28 cellular contexts compared by ENCODE assay signal in the genomic region with DNA sequence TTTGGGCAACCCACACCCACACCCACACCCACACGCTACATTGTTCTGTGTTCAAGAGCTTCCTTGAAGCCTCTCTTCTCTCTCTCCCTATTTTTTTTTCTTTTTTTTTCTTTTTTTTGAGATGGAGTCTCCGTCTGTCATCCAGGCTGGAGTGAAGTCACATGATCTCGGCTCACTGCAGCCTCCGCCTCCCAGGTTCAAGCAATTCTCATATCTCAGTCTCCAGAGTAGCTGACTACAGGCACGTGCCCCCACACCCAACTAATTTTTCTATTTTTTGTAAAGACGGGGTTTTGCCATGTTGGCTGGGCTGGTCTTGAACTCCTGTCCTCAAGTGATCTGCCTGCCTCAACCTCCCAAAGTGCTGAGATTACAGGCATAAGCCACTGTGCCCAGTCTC.
"Had no signal": no experiment of that assay in that cellular context is flagged by ENCODE, and none has a peak within 500 bp of the region (broad histone marks: within the 10 kb centered on the region; RNA-seq: fewer than 3 reads in every experiment).

No MANE protein-coding gene starts in this region.

- DNase-seq: colonic mucosa; cortex of kidney; dermis blood vessel endothelial cell; dorsolateral prefrontal cortex; effector CD4-positive, alpha-beta T cell; effector CD8-positive, alpha-beta T cell; effector memory CD4-positive, alpha-beta T cell; effector memory CD8-positive, alpha-beta T cell; endodermal cell; esophagus squamous epithelium; foreskin fibroblast; foreskin keratinocyte; foreskin melanocyte; gastrocnemius medialis; glutamatergic neuron; head of caudate nucleus; heart left ventricle; heart right ventricle had no signal

- H3K9me3 ChIP-seq: colonic mucosa, esophagus muscularis mucosa, esophagus squamous epithelium, gastrocnemius medialis, gastroesophageal sphincter, heart left ventricle, heart right ventricle had no signal

- H3K4me1 ChIP-seq: colonic mucosa, esophagus muscularis mucosa, esophagus squamous epithelium, foreskin keratinocyte, gastrocnemius medialis, gastroesophageal sphincter, heart left ventricle, heart right ventricle had no signal

- H3K9me3 Mint-ChIP-seq: dendritic cell treated with granulocyte-macrophage colony-stimulating factor and Interleukin-4, amounts not matched to agents 40 ng/mL and 50 ng/mL, for 4 days; effector memory CD8-positive, alpha-beta T cell; endodermal cell had no signal

- FAIRE-seq: colon, endometrium, endothelial cell of umbilical vein, frontal cortex had no signal

- ATAC-seq: effector memory CD8-positive, alpha-beta T cell; esophagus mucosa; foreskin keratinocyte; gastrocnemius medialis; gastroesophageal sphincter; heart left ventricle; heart right ventricle had no signal

- H3K27ac ChIP-seq: colonic mucosa, coronary artery, dorsolateral prefrontal cortex, epithelial cell of prostate, esophagus muscularis mucosa, esophagus squamous epithelium, foreskin keratinocyte, gastrocnemius medialis, gastroesophageal sphincter, heart left ventricle, heart right ventricle had no signal

- H3K4me3 ChIP-seq: colonic mucosa, coronary artery, dorsolateral prefrontal cortex, esophagus muscularis mucosa, esophagus squamous epithelium, gastrocnemius medialis, gastroesophageal sphincter, heart left ventricle, heart right ventricle had no signal

- H3K27ac Mint-ChIP-seq: dendritic cell treated with granulocyte-macrophage colony-stimulating factor and Interleukin-4, amounts not matched to agents 40 ng/mL and 50 ng/mL, for 4 days; effector memory CD8-positive, alpha-beta T cell; endodermal cell had no signal

- H3K27me3 ChIP-seq: colonic mucosa, dorsolateral prefrontal cortex, gastrocnemius medialis, gastroesophageal sphincter, heart left ventricle, heart right ventricle had no signal

- H3K4me3 Mint-ChIP-seq: dendritic cell treated with granulocyte-macrophage colony-stimulating factor and Interleukin-4, amounts not matched to agents 40 ng/mL and 50 ng/mL, for 4 days; effector memory CD8-positive, alpha-beta T cell; endodermal cell had no signal

- H3K36me3 ChIP-seq: colonic mucosa, esophagus muscularis mucosa, esophagus squamous epithelium, gastrocnemius medialis, gastroesophageal sphincter, heart left ventricle, heart right ventricle had no signal
